Comparison of ENCODE assay signal across 14 cellular contexts in the genomic region with DNA sequence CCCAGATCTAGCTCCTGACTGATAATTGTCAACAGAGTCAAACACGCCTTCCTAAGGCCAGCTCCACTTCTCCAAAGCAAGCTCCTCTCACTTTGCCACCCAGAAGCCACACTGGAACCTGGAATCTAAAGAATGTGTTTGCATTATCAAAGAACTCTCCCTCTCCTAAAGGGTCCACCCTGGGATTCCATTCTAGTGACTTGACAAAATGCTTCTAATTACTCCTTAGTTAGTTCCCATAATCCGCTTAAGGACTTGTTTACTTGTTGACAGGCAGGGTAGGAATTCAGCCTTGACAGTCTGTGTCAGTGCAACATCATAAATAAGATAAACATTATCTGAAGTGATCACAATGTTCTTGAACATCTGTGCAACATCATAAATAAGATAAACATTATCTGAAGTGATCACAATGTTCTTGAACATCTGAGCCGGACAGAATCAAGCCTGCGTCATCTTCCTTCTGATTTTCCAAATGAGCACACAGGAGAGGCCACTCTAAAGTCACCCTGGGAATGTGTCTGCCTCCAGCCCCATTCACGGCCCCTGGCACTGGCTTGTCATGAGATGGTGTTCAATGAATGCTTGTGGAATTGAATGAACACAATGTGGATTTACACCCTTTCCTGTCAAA.
DNase-seq lines count a peak whose midpoint lies in the region; ATAC-seq and TF ChIP-seq lines count a peak whose summit lies in the region.
"Had no signal": no experiment of that assay in that cellular context is flagged by ENCODE, and none has a peak within 500 bp of the region (broad histone marks: within the 10 kb centered on the region; RNA-seq: fewer than 3 reads in every experiment).

No MANE protein-coding gene starts in this region.

- peak overlapping the region; percentile 90 for H3K27ac ChIP-seq in SJSA1
- no peak overlapping the region for H3K27ac ChIP-seq in CD8-positive, alpha-beta memory T cell (ENCODE audit: low read depth, low read length)
- H3K27ac ChIP-seq: uterus had no signal

- H3K4me3 ChIP-seq in SJSA1: peak overlapping the region; percentile 44
- H3K4me3 ChIP-seq in fibroblast of villous mesenchyme (ENCODE audit: low read depth, low read length): peak overlapping the region; percentile 52
- H3K4me3 ChIP-seq in CD8-positive, alpha-beta memory T cell (ENCODE audit: low read length): no peak overlapping the region
- H3K4me3 ChIP-seq: uterus had no signal

- no peaks in the 10 kb centered on the region for H3K27me3 ChIP-seq in SJSA1 (replicated peaks)
- no peaks in the 10 kb centered on the region for H3K27me3 ChIP-seq in CD8-positive, alpha-beta memory T cell (ENCODE audit: insufficient read depth, low read length, poor library complexity, severe bottlenecking)
- H3K27me3 ChIP-seq: uterus had no signal

- H3K4me3 Mint-ChIP-seq in activated T-helper 2 cell treated with anti-CD3 and anti-CD28 coated beads, Interferon-gamma antibody, Interleukin-2, Interleukin-4, amounts not matched to agents 10 μg/mL and 5 μg/mL and 100 μg/mL, durations not matched to agents 14 hours and 24 hours and 36 hours (ENCODE audit: low read depth): no peak overlapping the region
- no peak overlapping the region for H3K4me3 Mint-ChIP-seq in CD8-positive, alpha-beta memory T cell
- H3K4me3 Mint-ChIP-seq: nephron had no signal

- CTCF ChIA-PET in CD8-positive, alpha-beta memory T cell (lab: Charles Lee): no interaction called here

- H3K36me3 Mint-ChIP-seq in activated T-helper 2 cell treated with anti-CD3 and anti-CD28 coated beads, Interferon-gamma antibody, Interleukin-2, Interleukin-4, amounts not matched to agents 10 μg/mL and 5 μg/mL and 100 μg/mL, durations not matched to agents 14 hours and 24 hours and 36 hours (ENCODE audit: low read depth): no peaks in the 10 kb centered on the region
- no peaks in the 10 kb centered on the region for H3K36me3 Mint-ChIP-seq in CD8-positive, alpha-beta memory T cell

- no peaks in the 10 kb centered on the region for H3K27me3 Mint-ChIP-seq in activated T-helper 2 cell treated with anti-CD3 and anti-CD28 coated beads, Interferon-gamma antibody, Interleukin-2, Interleukin-4, amounts not matched to agents 10 μg/mL and 5 μg/mL and 100 μg/mL, durations not matched to agents 14 hours and 24 hours and 36 hours (ENCODE audit: low read depth)
- no peaks in the 10 kb centered on the region for H3K27me3 Mint-ChIP-seq in CD8-positive, alpha-beta memory T cell

- H3K27ac Mint-ChIP-seq in activated T-helper 2 cell treated with anti-CD3 and anti-CD28 coated beads, Interferon-gamma antibody, Interleukin-2, Interleukin-4, amounts not matched to agents 10 μg/mL and 5 μg/mL and 100 μg/mL, durations not matched to agents 14 hours and 24 hours and 36 hours: no peak overlapping the region
- no peak overlapping the region for H3K27ac Mint-ChIP-seq in CD8-positive, alpha-beta memory T cell

- POLR2A ChIA-PET in CD8-positive, alpha-beta memory T cell (lab: Charles Lee): no interaction called here

- peaks cover 85% of the 10 kb centered on the region for H3K36me3 ChIP-seq in SJSA1
- H3K36me3 ChIP-seq in CD8-positive, alpha-beta memory T cell (ENCODE audit: insufficient read depth, low read length): no peaks in the 10 kb centered on the region
- H3K36me3 ChIP-seq: uterus had no signal

- DNase-seq in GM04504 (ENCODE audit: low read depth) (peak; percentile 17), SJSA1 (ENCODE audit: low read depth in 1 of 2, low spot score in 2 of 2) (peak; percentile 100), fibroblast of villous mesenchyme (ENCODE audit: low read depth) (peak; percentile 98), non-pigmented ciliary epithelial cell (ENCODE audit: low read depth) (peak; percentile 78), inferior parietal cortex (ENCODE audit: extremely low spot score) (no peak)
- DNase-seq in activated T-helper 2 cell treated with anti-CD3 and anti-CD28 coated beads, Interferon-gamma antibody, Interleukin-2, Interleukin-4, amounts not matched to agents 10 μg/mL and 5 μg/mL and 100 μg/mL, durations not matched to agents 14 hours and 24 hours and 36 hours (ENCODE audit: low spot score): no peak
- DNase-seq in CD8-positive, alpha-beta memory T cell: no peak
- DNase-seq: activated T-cell treated with anti-CD3 and anti-CD28 coated beads, Interleukin-2, amount 50 U/mL, for 48 hours; DMS 273 treated with DMSO at 0.1 percent for 48 hours; effector CD8-positive, alpha-beta T cell; NCI-H345; uterus had no signal

- no peak for ATAC-seq in HG02588 (IDR thresholded peaks at IDR 0.05; ENCODE audit: unreplicated experiment)

- no peaks in the 10 kb centered on the region for H3K4me1 Mint-ChIP-seq in activated T-helper 2 cell treated with anti-CD3 and anti-CD28 coated beads, Interferon-gamma antibody, Interleukin-2, Interleukin-4, amounts not matched to agents 10 μg/mL and 5 μg/mL and 100 μg/mL, durations not matched to agents 14 hours and 24 hours and 36 hours (ENCODE audit: low read depth)
- no peaks in the 10 kb centered on the region for H3K4me1 Mint-ChIP-seq in CD8-positive, alpha-beta memory T cell
- H3K4me1 Mint-ChIP-seq: nephron had no signal

- no peaks in the 10 kb centered on the region for H3K9me3 Mint-ChIP-seq in activated T-helper 2 cell treated with anti-CD3 and anti-CD28 coated beads, Interferon-gamma antibody, Interleukin-2, Interleukin-4, amounts not matched to agents 10 μg/mL and 5 μg/mL and 100 μg/mL, durations not matched to agents 14 hours and 24 hours and 36 hours
- H3K9me3 Mint-ChIP-seq in CD8-positive, alpha-beta memory T cell: peaks cover 0 to 3% (median 0%) of the 10 kb centered on the region in 5 donors
- H3K9me3 Mint-ChIP-seq: nephron had no signal

- no peak for TF ChIP-seq CTCF in fibroblast of villous mesenchyme (IDR thresholded peaks at IDR 0.05; ENCODE audit: insufficient read depth, low read depth, low read length)

- peaks cover 45% of the 10 kb centered on the region for H3K4me1 ChIP-seq in SJSA1 (replicated peaks)
- H3K4me1 ChIP-seq in CD8-positive, alpha-beta memory T cell (ENCODE audit: insufficient read depth, low read length): no peaks in the 10 kb centered on the region
- H3K4me1 ChIP-seq: uterus had no signal

- H3K9me3 ChIP-seq in SJSA1 (replicated peaks): no peaks in the 10 kb centered on the region
- no peaks in the 10 kb centered on the region for H3K9me3 ChIP-seq in CD8-positive, alpha-beta memory T cell (ENCODE audit: low read length)
- H3K9me3 ChIP-seq: uterus had no signal

- intact Hi-C loops in activated T-helper 2 cell treated with anti-CD3 and anti-CD28 coated beads, Interferon-gamma antibody, Interleukin-2, Interleukin-4, amounts not matched to agents 10 μg/mL and 5 μg/mL and 100 μg/mL, durations not matched to agents 14 hours and 24 hours and 36 hours (cut with micrococcal nuclease): no loop called here

Comparison
In these comparisons a context has a peak if more than half of its experiments do, and no peak if none do; other contexts are left out.
1. DNase-seq: peak in GM04504 (single experiment), SJSA1 (2 of 2), fibroblast of villous mesenchyme (single experiment) and non-pigmented ciliary epithelial cell (single experiment); none in inferior parietal cortex (single experiment), activated T-helper 2 cell treated with anti-CD3 and anti-CD28 coated beads, Interferon-gamma antibody, Interleukin-2, Interleukin-4, amounts not matched to agents 10 μg/mL and 5 μg/mL and 100 μg/mL, durations not matched to agents 14 hours and 24 hours and 36 hours (single experiment) and CD8-positive, alpha-beta memory T cell (0 of 5).